Comparison of ENCODE assay signal across 16 cellular contexts in the genomic region with DNA sequence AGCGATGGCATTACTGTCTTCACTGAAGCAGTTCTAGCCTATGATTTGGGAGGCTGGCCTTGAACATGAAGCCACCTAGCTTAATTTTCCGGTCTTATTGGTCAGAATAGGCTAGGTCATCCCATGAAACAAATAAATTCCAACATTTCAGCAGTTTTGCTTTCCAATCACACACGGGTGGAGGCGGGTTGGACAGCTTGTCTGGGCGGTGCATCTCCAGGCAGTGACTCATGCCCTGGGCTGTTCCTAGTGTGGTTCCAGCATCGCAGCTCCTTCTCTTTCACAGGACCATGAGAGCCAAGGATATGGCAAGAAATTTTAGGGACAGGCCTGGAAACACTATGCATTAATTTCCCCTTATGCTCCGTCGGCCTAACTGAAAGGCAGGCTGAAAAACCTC.
DNase-seq lines count a peak whose midpoint lies in the region; ATAC-seq and TF ChIP-seq lines count a peak whose summit lies in the region.
"Had no signal": no experiment of that assay in that cellular context is flagged by ENCODE, and none has a peak within 500 bp of the region (broad histone marks: within the 10 kb centered on the region; RNA-seq: fewer than 3 reads in every experiment).

No MANE protein-coding gene starts in this region.

- no peak for TF ChIP-seq CTCF in cardiac fibroblast (IDR thresholded peaks at IDR 0.05; ENCODE audit: low read depth, low read length)
- no peak for TF ChIP-seq CTCF in PC-9 (conservative IDR thresholded peaks at IDR 0.05)

- CTCF ChIA-PET in PC-9 (lab: Charles Lee): no interaction called here
- CTCF ChIA-PET in activated CD8-positive, alpha-beta memory T cell treated with anti-CD3 and anti-CD28 coated beads, Interleukin-2, amount 10 ng/mL, durations not matched to agents 7 days and 5 days (lab: Charles Lee): no interaction called here

- H3K4me1 ChIP-seq in PC-9 (replicated peaks; ENCODE audit: insufficient read depth): no peaks in the 10 kb centered on the region
- H3K4me1 ChIP-seq: heart left ventricle, transverse colon had no signal

- no peaks in the 10 kb centered on the region for H3K27me3 ChIP-seq in PC-9 (ENCODE audit: insufficient read depth, low read depth)
- H3K27me3 ChIP-seq: neutrophil, transverse colon had no signal

- peak; percentile 89 for DNase-seq in A172 (ENCODE audit: low spot score)
- peak; percentile 93 for DNase-seq in HT1080 (ENCODE audit: low read depth)
- peak; percentile 68 to 75 for DNase-seq in cardiac fibroblast (ENCODE audit: low read depth in 2 of 2)
- DNase-seq in kidney tubule cell (ENCODE audit: low spot score): peak; percentile 20
- DNase-seq in PC-9: no peak
- no peak for DNase-seq in activated CD8-positive, alpha-beta memory T cell treated with anti-CD3 and anti-CD28 coated beads, Interleukin-2, amount 10 ng/mL, durations not matched to agents 7 days and 5 days
- no peak for DNase-seq in activated CD8-positive, alpha-beta memory T cell treated with anti-CD3 and anti-CD28 coated beads, Interleukin-2, amount 50 U/mL, for 4 hours
- DNase-seq: NCI-H1436 treated with DMSO at 0.1 percent for 48 hours, NCI-H526, RPMI8226, transverse colon had no signal

- peaks cover 4% of the 10 kb centered on the region for H3K9me3 Mint-ChIP-seq in activated CD8-positive, alpha-beta memory T cell treated with anti-CD3 and anti-CD28 coated beads, Interleukin-2, amount 10 ng/mL, durations not matched to agents 7 days and 5 days (ENCODE audit: low read depth)

- no peaks in the 10 kb centered on the region for H3K4me1 Mint-ChIP-seq in activated CD8-positive, alpha-beta memory T cell treated with anti-CD3 and anti-CD28 coated beads, Interleukin-2, amount 10 ng/mL, durations not matched to agents 7 days and 5 days
- H3K4me1 Mint-ChIP-seq: activated naive CD4-positive, alpha-beta T cell treated with anti-CD3 and anti-CD28 coated beads, Interleukin-2, amount 50 U/mL, for 24 hours; IgD-negative memory B cell had no signal

- H3K27ac ChIP-seq in PC-9: no peak overlapping the region
- H3K27ac ChIP-seq: heart left ventricle, neutrophil, transverse colon had no signal

- no peak overlapping the region for H3K27ac Mint-ChIP-seq in activated CD8-positive, alpha-beta memory T cell treated with anti-CD3 and anti-CD28 coated beads, Interleukin-2, amount 10 ng/mL, durations not matched to agents 7 days and 5 days
- H3K27ac Mint-ChIP-seq: activated naive CD4-positive, alpha-beta T cell treated with anti-CD3 and anti-CD28 coated beads, Interleukin-2, amount 50 U/mL, for 24 hours had no signal

- no peaks in the 10 kb centered on the region for H3K79me2 ChIP-seq in PC-9 (ENCODE audit: low read depth)

- BruUV-seq in PC-9 (replicated peaks; lab: Mats Ljungman, UMichigan): no TSS peak

- no peaks in the 10 kb centered on the region for H4K20me1 ChIP-seq in PC-9 (ENCODE audit: insufficient read depth)

- H3K9me3 ChIP-seq in PC-9 (ENCODE audit: insufficient read depth, low read depth): no peaks in the 10 kb centered on the region
- H3K9me3 ChIP-seq: neutrophil, transverse colon had no signal

- intact Hi-C loops in PC-9 (cut with micrococcal nuclease; ENCODE audit: unreplicated experiment): no loop called here

- H3K4me2 ChIP-seq in PC-9: no peak overlapping the region

- POLR2A ChIA-PET in PC-9 (lab: Charles Lee; ENCODE audit: unreplicated experiment): no interaction called here

- no peak overlapping the region for H3K4me3 Mint-ChIP-seq in activated CD8-positive, alpha-beta memory T cell treated with anti-CD3 and anti-CD28 coated beads, Interleukin-2, amount 10 ng/mL, durations not matched to agents 7 days and 5 days
- H3K4me3 Mint-ChIP-seq: activated naive CD4-positive, alpha-beta T cell treated with anti-CD3 and anti-CD28 coated beads, Interleukin-2, amount 50 U/mL, for 24 hours; IgD-negative memory B cell had no signal

- peaks cover 12% of the 10 kb centered on the region for H3K27me3 Mint-ChIP-seq in activated CD8-positive, alpha-beta memory T cell treated with anti-CD3 and anti-CD28 coated beads, Interleukin-2, amount 10 ng/mL, durations not matched to agents 7 days and 5 days

- H2AFZ ChIP-seq in PC-9: no peak overlapping the region

- H3K36me3 ChIP-seq in PC-9 (ENCODE audit: low read depth): no peaks in the 10 kb centered on the region
- H3K36me3 ChIP-seq: heart left ventricle, neutrophil, transverse colon had no signal

- peaks cover 1% of the 10 kb centered on the region for H3K36me3 Mint-ChIP-seq in activated CD8-positive, alpha-beta memory T cell treated with anti-CD3 and anti-CD28 coated beads, Interleukin-2, amount 10 ng/mL, durations not matched to agents 7 days and 5 days
- H3K36me3 Mint-ChIP-seq: IgD-negative memory B cell had no signal

- no peak for ATAC-seq in activated CD8-positive, alpha-beta memory T cell treated with anti-CD3 and anti-CD28 coated beads, Interleukin-2, amount 10 ng/mL, durations not matched to agents 7 days and 5 days
- no peak for ATAC-seq in HG02571 (IDR thresholded peaks at IDR 0.05; ENCODE audit: unreplicated experiment)

- no peaks in the 10 kb centered on the region for H3K9me2 ChIP-seq in PC-9 (ENCODE audit: insufficient read depth)

- peaks cover 5% of the 10 kb centered on the region; the same call in 1 of the 2 replicates for H3F3A ChIP-seq in PC-9 (ENCODE audit: insufficient read depth, low read depth)

- H3K4me3 ChIP-seq in cardiac fibroblast (replicated peaks in 1 of 2; ENCODE audit: low read depth in 2 of 2, low read length in 2 of 2): peak overlapping the region in 1 of 2 donors; percentile 11
- H3K4me3 ChIP-seq in PC-9: no peak overlapping the region
- H3K4me3 ChIP-seq: heart left ventricle, transverse colon had no signal

Comparison
In these comparisons a context has a peak if more than half of its experiments do, and no peak if none do; other contexts are left out.
1. DNase-seq: peak in A172 (single experiment), HT1080 (single experiment), cardiac fibroblast (2 of 2) and kidney tubule cell (single experiment); none in PC-9 (0 of 2), activated CD8-positive, alpha-beta memory T cell treated with anti-CD3 and anti-CD28 coated beads, Interleukin-2, amount 10 ng/mL, durations not matched to agents 7 days and 5 days (single experiment) and activated CD8-positive, alpha-beta memory T cell treated with anti-CD3 and anti-CD28 coated beads, Interleukin-2, amount 50 U/mL, for 4 hours (single experiment).